23 cellular contexts compared by ENCODE assay signal in the genomic region with DNA sequence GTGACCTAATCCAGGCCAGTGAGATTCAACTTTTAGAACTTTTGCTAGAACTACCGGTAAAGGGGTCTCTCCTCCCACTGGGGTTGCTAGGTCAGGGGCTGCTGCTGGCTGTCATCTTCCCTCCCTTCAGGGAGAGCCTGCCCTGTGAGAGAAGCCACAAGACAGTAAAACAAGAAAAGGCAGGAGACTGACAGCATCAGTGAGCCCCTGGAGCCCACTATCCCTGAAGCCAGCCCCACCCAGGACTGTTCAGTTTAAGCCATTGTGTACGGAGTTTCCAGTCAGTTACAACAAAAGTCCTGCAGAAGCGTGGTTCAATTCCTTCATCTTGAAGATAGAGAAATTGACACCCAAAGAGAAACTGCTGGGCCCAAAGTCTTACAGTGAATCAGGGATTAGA. TPM values are rescaled to one million over a fixed set of nuclear protein-coding genes. Genes with fewer than 3 reads are reported as not detected.
DNase-seq lines count a peak whose midpoint lies in the region; ATAC-seq and TF ChIP-seq lines count a peak whose summit lies in the region.
"Had no signal": no experiment of that assay in that cellular context is flagged by ENCODE, and none has a peak within 500 bp of the region (broad histone marks: within the 10 kb centered on the region; RNA-seq: fewer than 3 reads in every experiment).

No MANE protein-coding gene starts in this region.

- H3K27ac Mint-ChIP-seq in glutamatergic neuron (ENCODE audit: unreplicated experiment), result peak overlapping the region; percentile 60
- H3K27ac Mint-ChIP-seq: CD14-positive monocyte; CD4-positive, alpha-beta T cell; CD8-positive, alpha-beta memory T cell; HFFc6 had no signal

- H4K20me1 ChIP-seq in DOHH2 (ENCODE audit: control insufficient read depth, insufficient read depth, low read depth, low read length) (no peaks in the 10 kb centered on the region), PC-9 (ENCODE audit: insufficient read depth) (no peaks in the 10 kb centered on the region), osteoblast (ENCODE audit: insufficient read depth, low read length) (no peaks in the 10 kb centered on the region)

- H3K79me2 ChIP-seq in DOHH2 (ENCODE audit: control insufficient read depth, low read length) (peaks cover 77% of the 10 kb centered on the region), PC-9 (ENCODE audit: low read depth) (no peaks in the 10 kb centered on the region), osteoblast (ENCODE audit: insufficient read depth, low read length) (no peaks in the 10 kb centered on the region)

- CTCF ChIA-PET in PC-9 (lab: Charles Lee), result no interaction called here

- H3K27me3 Mint-ChIP-seq in glutamatergic neuron (ENCODE audit: unreplicated experiment), result peaks cover 7% of the 10 kb centered on the region
- peaks cover 30% of the 10 kb centered on the region for H3K27me3 Mint-ChIP-seq in activated T-cell treated with anti-CD3 and anti-CD28 coated beads, Interleukin-2, amount 50 U/mL, for 4 hours (ENCODE audit: low read depth)

- DNase-seq in PC-9 (no peak), glutamatergic neuron (no peak), osteoblast (ENCODE audit: insufficient read length, low spot score, missing footprints) (peak; percentile 75), NCI-H146 (lab: John Stamatoyannopoulos, UW) (no peak), GM19240 (ENCODE audit: insufficient read length, low spot score) (no peak), islet precursor cell (no peak)
- DNase-seq in activated T-cell treated with anti-CD3 and anti-CD28 coated beads, Interleukin-2, amount 50 U/mL, for 4 hours, result no peak
- DNase-seq: 8988T; ACHN; AML-193; BE2C; Calu3; CD4-positive, alpha-beta T cell; CD8-positive, alpha-beta memory T cell; DMS53; DMS79 treated with DMSO at 0.1 percent for 48 hours; GOT3; HFFc6 had no signal

- H3K27ac ChIP-seq in DOHH2 (ENCODE audit: low read depth, low read length) (peak overlapping the region; percentile 94), PC-9 (no peak overlapping the region), osteoblast (ENCODE audit: low read depth, low read length) (no peak overlapping the region)
- H3K27ac ChIP-seq: A549; BLaER1 treated with 17β-estradiol and CSF1 and Interleukin-3, amounts not matched to agents 10 nM and 100 nM had no signal

- peaks cover 21% of the 10 kb centered on the region for H3K36me3 ChIP-seq in DOHH2 (ENCODE audit: control insufficient read depth, low read length)
- no peaks in the 10 kb centered on the region for H3K36me3 ChIP-seq in PC-9 (ENCODE audit: low read depth)
- no peaks in the 10 kb centered on the region for H3K36me3 ChIP-seq in osteoblast (ENCODE audit: insufficient read depth, low read length)
- H3K36me3 ChIP-seq: BE2C; BLaER1 treated with 17β-estradiol and CSF1 and Interleukin-3, amounts not matched to agents 10 nM and 100 nM; HAP-1 had no signal

- H3K27me3 ChIP-seq in DOHH2 (ENCODE audit: control insufficient read depth, low read length), result no peaks in the 10 kb centered on the region
- H3K27me3 ChIP-seq in PC-9 (ENCODE audit: insufficient read depth, low read depth), result no peaks in the 10 kb centered on the region; the same call in 1 of the 2 replicates
- H3K27me3 ChIP-seq in osteoblast (ENCODE audit: insufficient read depth, low read length), result no peaks in the 10 kb centered on the region
- H3K27me3 ChIP-seq: BE2C had no signal

- POLR2A ChIA-PET in PC-9 (lab: Charles Lee; ENCODE audit: unreplicated experiment), result no interaction called here

- H3K4me2 ChIP-seq in DOHH2 (ENCODE audit: low read length) (peak overlapping the region; percentile 96), PC-9 (peak overlapping the region; percentile 23; the same call in 1 of the 2 replicates), osteoblast (ENCODE audit: insufficient read depth, low read length) (no peak overlapping the region)
- H3K4me2 ChIP-seq: A549; BLaER1 treated with 17β-estradiol and CSF1 and Interleukin-3, amounts not matched to agents 10 nM and 100 nM had no signal

- no peak overlapping the region for H2AFZ ChIP-seq in PC-9
- H2AFZ ChIP-seq in osteoblast (ENCODE audit: low read length), result no peak overlapping the region

- peaks cover 8% of the 10 kb centered on the region for H3K9me3 Mint-ChIP-seq in glutamatergic neuron (ENCODE audit: unreplicated experiment)
- H3K9me3 Mint-ChIP-seq in activated T-cell treated with anti-CD3 and anti-CD28 coated beads, Interleukin-2, amount 50 U/mL, for 4 hours, result no peaks in the 10 kb centered on the region
- H3K9me3 Mint-ChIP-seq: CD4-positive, alpha-beta T cell; CD8-positive, alpha-beta memory T cell; HFFc6 had no signal

- H3K4me1 Mint-ChIP-seq in glutamatergic neuron (ENCODE audit: low read depth, unreplicated experiment), result peaks cover 25% of the 10 kb centered on the region
- H3K4me1 Mint-ChIP-seq in activated T-cell treated with anti-CD3 and anti-CD28 coated beads, Interleukin-2, amount 50 U/mL, for 4 hours (ENCODE audit: low read depth), result no peaks in the 10 kb centered on the region
- H3K4me1 Mint-ChIP-seq: CD14-positive monocyte; CD8-positive, alpha-beta memory T cell had no signal

- no peak overlapping the region for H3K4me3 Mint-ChIP-seq in glutamatergic neuron (ENCODE audit: unreplicated experiment)
- H3K4me3 Mint-ChIP-seq in activated T-cell treated with anti-CD3 and anti-CD28 coated beads, Interleukin-2, amount 50 U/mL, for 4 hours, result no peak overlapping the region
- H3K4me3 Mint-ChIP-seq: CD14-positive monocyte; CD4-positive, alpha-beta T cell; CD8-positive, alpha-beta memory T cell; HFFc6 had no signal

- H3K4me3 ChIP-seq in DOHH2 (ENCODE audit: low read length) (no peak overlapping the region), PC-9 (no peak overlapping the region), osteoblast (ENCODE audit: insufficient read depth, low read length) (no peak overlapping the region)
- H3K4me3 ChIP-seq: A549; BLaER1 treated with 17β-estradiol and CSF1 and Interleukin-3, amounts not matched to agents 10 nM and 100 nM; HAP-1 had no signal

- TF ChIP-seq CTCF in DOHH2 (IDR thresholded peaks at IDR 0.05; ENCODE audit: low read depth, low read length, poor library complexity, severe bottlenecking) (no peak), PC-9 (conservative IDR thresholded peaks at IDR 0.05) (no peak), glutamatergic neuron (IDR thresholded peaks at IDR 0.05; ENCODE audit: partially characterized antibody, unreplicated experiment) (no peak), osteoblast (IDR thresholded peaks at IDR 0.05; ENCODE audit: extremely low read depth, low read depth, low read length) (no peak)

- intact Hi-C loops in PC-9 (cut with micrococcal nuclease; ENCODE audit: unreplicated experiment), result no loop called here

- H3K36me3 Mint-ChIP-seq in glutamatergic neuron (ENCODE audit: unreplicated experiment), result no peaks in the 10 kb centered on the region
- H3K36me3 Mint-ChIP-seq in activated T-cell treated with anti-CD3 and anti-CD28 coated beads, Interleukin-2, amount 50 U/mL, for 4 hours (ENCODE audit: insufficient read depth), result no peaks in the 10 kb centered on the region
- H3K36me3 Mint-ChIP-seq: CD14-positive monocyte; CD8-positive, alpha-beta memory T cell had no signal

- H3K4me1 ChIP-seq in DOHH2 (ENCODE audit: control insufficient read depth, low read length) (peaks cover 100% of the 10 kb centered on the region), PC-9 (replicated peaks; ENCODE audit: insufficient read depth) (peaks cover 15% of the 10 kb centered on the region), osteoblast (ENCODE audit: insufficient read depth, low read length) (no peaks in the 10 kb centered on the region)
- H3K4me1 ChIP-seq: A549, BE2C, HAP-1 had no signal

- H3K9me3 ChIP-seq in DOHH2 (ENCODE audit: control insufficient read depth, insufficient read depth, low read length) (no peaks in the 10 kb centered on the region), PC-9 (ENCODE audit: insufficient read depth, low read depth) (no peaks in the 10 kb centered on the region), osteoblast (ENCODE audit: low read depth, low read length) (no peaks in the 10 kb centered on the region)
- H3K9me3 ChIP-seq: A549; BE2C; BLaER1 treated with 17β-estradiol and CSF1 and Interleukin-3, amounts not matched to agents 10 nM and 100 nM; HAP-1 had no signal

- H3K9me2 ChIP-seq in DOHH2 (replicated peaks; ENCODE audit: control insufficient read depth, low read length) (no peaks in the 10 kb centered on the region), PC-9 (ENCODE audit: insufficient read depth) (no peaks in the 10 kb centered on the region)

- no peak for ATAC-seq in activated T-cell treated with anti-CD3 and anti-CD28 coated beads, Interleukin-2, amount 50 U/mL, for 4 hours
- ATAC-seq: A549 had no signal

- no TSS peak for BruUV-seq in PC-9 (replicated peaks; lab: Mats Ljungman, UMichigan)

- H3F3A ChIP-seq in DOHH2 (ENCODE audit: control insufficient read depth, insufficient read depth), result peaks cover 56% of the 10 kb centered on the region
- no peaks in the 10 kb centered on the region for H3F3A ChIP-seq in PC-9 (ENCODE audit: insufficient read depth, low read depth)

RNA-seq across cellular contexts. Expression of a gene that starts 7.9 kb away (rescaled TPM):
- total RNA-seq in PC-9 (2021), result 0.13 and 0.60 TPM in 2 replicates
- total RNA-seq in glutamatergic neuron (ENCODE audit: unreplicated experiment), result 8.7 TPM
- not detected in 2 replicates for total RNA-seq in osteoblast
- total RNA-seq in activated T-cell treated with anti-CD3 and anti-CD28 coated beads, Interleukin-2, amount 50 U/mL, for 4 hours, result under 1 TPM in 1 of 3 donors, not detected in 2; 0.08 TPM
- total RNA-seq: Calu3; CD4-positive, alpha-beta T cell; CD8-positive, alpha-beta memory T cell; HFFc6 had no signal

RNA-seq across cellular contexts. Expression of a gene that starts 55.3 kb away (rescaled TPM):
- total RNA-seq in PC-9 (2021) (not detected in 2 replicates), glutamatergic neuron (ENCODE audit: unreplicated experiment) (not detected), osteoblast (not detected in 2 replicates)
- not detected for total RNA-seq in activated T-cell treated with anti-CD3 and anti-CD28 coated beads, Interleukin-2, amount 50 U/mL, for 4 hours
- total RNA-seq: Calu3; CD4-positive, alpha-beta T cell; CD8-positive, alpha-beta memory T cell; HFFc6 had no signal
